In genomic region chr16:66735891-66736290, GRCh38 we compare ENCODE assay signal across 33 cellular contexts. TPM values are rescaled to one million over a fixed set of nuclear protein-coding genes. Genes with fewer than 3 reads are reported as not detected.
DNase-seq lines count a peak whose midpoint lies in the region; ATAC-seq, FAIRE-seq and TF ChIP-seq lines count a peak whose summit lies in the region.
"Had no signal": no experiment of that assay in that cellular context is flagged by ENCODE, and none has a peak within 500 bp of the region (broad histone marks: within the 10 kb centered on the region; RNA-seq: fewer than 3 reads in every experiment).

No MANE protein-coding gene starts in this region.

- intact Hi-C loops in HCT116 (cut with micrococcal nuclease) = no loop called here
- intact Hi-C loops in vagina (cut with DNase I) = no loop called here

- H3K4me1 Mint-ChIP-seq in activated naive CD8-positive, alpha-beta T cell (ENCODE audit: low read depth) = peaks cover 13% of the 10 kb centered on the region
- peaks cover 9% of the 10 kb centered on the region for H3K4me1 Mint-ChIP-seq in activated naive CD8-positive, alpha-beta T cell treated with anti-CD3 and anti-CD28 coated beads for 36 hours
- peaks cover 18% of the 10 kb centered on the region for H3K4me1 Mint-ChIP-seq in astrocyte (ENCODE audit: low read depth, unreplicated experiment)
- peaks cover 11% of the 10 kb centered on the region for H3K4me1 Mint-ChIP-seq in nephron progenitor cell
- H3K4me1 Mint-ChIP-seq: neural progenitor cell had no signal

- no peak for FAIRE-seq in astrocyte (lab: Jason Lieb, UNC)
- FAIRE-seq: colon, GM12891, pancreas had no signal

- H3K9ac ChIP-seq in HCT116 (ENCODE audit: low read length) = peak overlapping the region; percentile 9; the same call in 1 of the 2 replicates
- H3K9ac ChIP-seq in astrocyte (ENCODE audit: low read length) = no peak overlapping the region
- H3K9ac ChIP-seq: neural progenitor cell had no signal

- TF ChIP-seq CTCF in HCT116 (IDR thresholded peaks at IDR 0.05 in 2 of 3, conservative IDR thresholded peaks at IDR 0.05 in 1 of 3; ENCODE audit: borderline replicate concordance in 1 of 3, insufficient read depth in 1 of 3, low read depth in 2 of 3, low read length in 2 of 3) = no peak
- no peak for TF ChIP-seq CTCF in astrocyte (IDR thresholded peaks at IDR 0.05; ENCODE audit: insufficient read depth, low read depth, low read length)
- TF ChIP-seq CTCF in nephron progenitor cell (IDR thresholded peaks at IDR 0.05) = no peak
- no peak for TF ChIP-seq CTCF in coronary artery (IDR thresholded peaks at IDR 0.05)
- no peak for TF ChIP-seq CTCF in vagina (IDR thresholded peaks at IDR 0.05)

- no peak for TF ChIP-seq RAD21 in HCT116 (IDR thresholded peaks at IDR 0.05; ENCODE audit: low read depth)

- H3K27ac Mint-ChIP-seq in activated naive CD8-positive, alpha-beta T cell = peak overlapping the region; percentile 50
- H3K27ac Mint-ChIP-seq in activated naive CD8-positive, alpha-beta T cell treated with anti-CD3 and anti-CD28 coated beads for 36 hours = no peak overlapping the region
- peak overlapping the region; percentile 28 for H3K27ac Mint-ChIP-seq in astrocyte (ENCODE audit: unreplicated experiment)
- peak overlapping the region; percentile 22 for H3K27ac Mint-ChIP-seq in nephron progenitor cell
- H3K27ac Mint-ChIP-seq: activated T-helper 17 cell treated with anti-CD3 and anti-CD28 coated beads, Interleukin-2, amount 50 U/mL, for 72 hours; neural progenitor cell had no signal

- ATAC-seq in HCT116 (peak; percentile 58), GM19328 (IDR thresholded peaks at IDR 0.05; ENCODE audit: unreplicated experiment) (no peak)
- ATAC-seq: activated T-helper 17 cell treated with anti-CD3 and anti-CD28 coated beads, Interleukin-2, amount 50 U/mL, for 72 hours; pancreas had no signal

- RAD21 ChIA-PET in HCT116 (lab: Charles Lee; ENCODE audit: low non-redundant PET in 1 of 2, low total read pairs in 2 of 2, uncharacterized antibody in 2 of 2, unreplicated experiment in 2 of 2) = no interaction called here

- H3K27me3 ChIP-seq in HCT116 (ENCODE audit: insufficient read depth, low read length) = no peaks in the 10 kb centered on the region
- H3K27me3 ChIP-seq in astrocyte (ENCODE audit: insufficient read depth, low read length) = no peaks in the 10 kb centered on the region
- H3K27me3 ChIP-seq in vagina = no peaks in the 10 kb centered on the region
- H3K27me3 ChIP-seq: BE2C, neural progenitor cell, pancreas, Peyer's patch, SJCRH30, tibial artery had no signal

- DNase-seq in activated naive CD8-positive, alpha-beta T cell treated with anti-CD3 and anti-CD28 coated beads for 36 hours = no peak
- DNase-seq in HCT116 (ENCODE audit: low read depth, low spot score) (no peak), astrocyte (ENCODE audit: low read depth) (no peak), nephron progenitor cell (no peak), coronary artery (ENCODE audit: low spot score) (no peak), vagina (ENCODE audit: extremely low spot score in 2 of 2) (no peak)
- DNase-seq: activated CD4-positive, alpha-beta T cell treated with anti-CD3 and anti-CD28 coated beads for 48 hours; activated naive CD4-positive, alpha-beta T cell treated with anti-CD3 and anti-CD28 coated beads, Interleukin-2, amount 50 U/mL, for 16 hours; amygdala; BE2C; effector CD8-positive, alpha-beta T cell; EL; H7; Kasumi-1; left ventricle myocardium inferior; mesendoderm; MV-4-11; NCI-H1436; NCI-H226; NCI-H69; pancreas; Peyer's patch; SJCRH30; T-helper 9 cell; tibial artery; WERI-Rb-1 had no signal

- H3K9me3 Mint-ChIP-seq in activated naive CD8-positive, alpha-beta T cell (ENCODE audit: low read depth) = no peaks in the 10 kb centered on the region
- no peaks in the 10 kb centered on the region for H3K9me3 Mint-ChIP-seq in activated naive CD8-positive, alpha-beta T cell treated with anti-CD3 and anti-CD28 coated beads for 36 hours
- H3K9me3 Mint-ChIP-seq in astrocyte (ENCODE audit: unreplicated experiment) (no peaks in the 10 kb centered on the region), nephron progenitor cell (no peaks in the 10 kb centered on the region)
- H3K9me3 Mint-ChIP-seq: activated T-helper 17 cell treated with anti-CD3 and anti-CD28 coated beads, Interleukin-2, amount 50 U/mL, for 72 hours; neural progenitor cell had no signal

- H3K4me1 ChIP-seq in HCT116 (ENCODE audit: control insufficient read depth in 1 of 2, insufficient read depth in 2 of 2, low read length in 2 of 2) (peaks cover 15 to 26% of the 10 kb centered on the region in 2 experiments), astrocyte (ENCODE audit: insufficient read depth, low read length) (peaks cover 18% of the 10 kb centered on the region), vagina (peaks cover 22% of the 10 kb centered on the region)

- peak overlapping the region; percentile 20 for H3K4me2 ChIP-seq in HCT116 (ENCODE audit: low read length)
- H3K4me2 ChIP-seq in astrocyte (ENCODE audit: low read length) = no peak overlapping the region
- H3K4me2 ChIP-seq: neural progenitor cell had no signal

- CTCF ChIA-PET in HCT116 (lab: Charles Lee) = interaction anchor here (1.3 to 2.1 kb wide), 3 partner anchors 8 to 137 kb away, joined by 3 to 11 read pairs (median 5); partner anchors contain the start of gene DYNC1LI2

- H2AFZ ChIP-seq in HCT116 (ENCODE audit: low read depth, low read length, poor library complexity, severe bottlenecking) (no peak overlapping the region), astrocyte (ENCODE audit: low read depth, low read length) (no peak overlapping the region)
- H2AFZ ChIP-seq: neural progenitor cell had no signal

- TF ChIP-seq POLR2A in HCT116 (IDR thresholded peaks at IDR 0.05; ENCODE audit: borderline replicate concordance, extremely low read depth, insufficient read depth, insufficient read length) = no peak
- TF ChIP-seq POLR2A in vagina (IDR thresholded peaks at IDR 0.05) = no peak

- BruUV-seq in HCT116 (replicated peaks; lab: Mats Ljungman, UMichigan) = no TSS peak

- peaks cover 46 to 53% of the 10 kb centered on the region in 2 experiments for H3K36me3 ChIP-seq in HCT116 (ENCODE audit: control insufficient read depth in 1 of 2, insufficient read depth in 2 of 2, low read length in 2 of 2)
- peaks cover 71% of the 10 kb centered on the region for H3K36me3 ChIP-seq in astrocyte (ENCODE audit: insufficient read depth, low read length)
- H3K36me3 ChIP-seq in vagina = peaks cover 3 to 68% of the 10 kb centered on the region in 2 donors

- H3K27ac ChIP-seq in HCT116 (ENCODE audit: low read depth, low read length) (peak overlapping the region; percentile 29; the same call in 1 of the 2 replicates), astrocyte (ENCODE audit: low read depth, low read length) (no peak overlapping the region), coronary artery (no peak overlapping the region), vagina (no peak overlapping the region)
- H3K27ac ChIP-seq: left ventricle myocardium inferior, neural progenitor cell, pancreas, Peyer's patch, SJCRH30, skin epidermis, tibial artery, WERI-Rb-1 had no signal

- H3K4me3 ChIP-seq in HCT116 (replicated peaks in 1 of 2; ENCODE audit: low read depth in 1 of 2, low read length in 2 of 2) = no peak overlapping the region
- no peak overlapping the region for H3K4me3 ChIP-seq in astrocyte (ENCODE audit: insufficient read depth, low read depth, low read length)
- H3K4me3 ChIP-seq in coronary artery = no peak overlapping the region
- no peak overlapping the region for H3K4me3 ChIP-seq in vagina
- H3K4me3 ChIP-seq: left ventricle myocardium inferior, neural progenitor cell, pancreas, Peyer's patch, SJCRH30, skin epidermis, tibial artery had no signal

- peaks cover 44% of the 10 kb centered on the region for H3K79me2 ChIP-seq in HCT116 (ENCODE audit: insufficient read depth, low read length)
- peaks cover 61% of the 10 kb centered on the region for H3K79me2 ChIP-seq in astrocyte (ENCODE audit: insufficient read depth, low read length)

- no peaks in the 10 kb centered on the region for H3K9me2 ChIP-seq in HCT116 (ENCODE audit: insufficient read depth)

- H3K9me3 ChIP-seq in HCT116 (ENCODE audit: control insufficient read depth in 1 of 2, insufficient read depth in 1 of 2, low read depth in 1 of 2, low read length in 2 of 2) = no peaks in the 10 kb centered on the region
- no peaks in the 10 kb centered on the region for H3K9me3 ChIP-seq in astrocyte (ENCODE audit: insufficient read depth, low read depth, low read length)
- H3K9me3 ChIP-seq in vagina = no peaks in the 10 kb centered on the region
- H3K9me3 ChIP-seq: BE2C, left ventricle myocardium inferior, pancreas, Peyer's patch, SJCRH30, tibial artery had no signal

- H3K36me3 Mint-ChIP-seq in activated naive CD8-positive, alpha-beta T cell = peaks cover 7% of the 10 kb centered on the region
- H3K36me3 Mint-ChIP-seq in activated naive CD8-positive, alpha-beta T cell treated with anti-CD3 and anti-CD28 coated beads for 36 hours = peaks cover 12% of the 10 kb centered on the region
- H3K36me3 Mint-ChIP-seq in astrocyte (ENCODE audit: low read depth, unreplicated experiment) = peaks cover 36% of the 10 kb centered on the region
- H3K36me3 Mint-ChIP-seq in nephron progenitor cell (ENCODE audit: low read depth) = peaks cover 83% of the 10 kb centered on the region

- H3K27me3 Mint-ChIP-seq in activated naive CD8-positive, alpha-beta T cell = no peaks in the 10 kb centered on the region
- H3K27me3 Mint-ChIP-seq in activated naive CD8-positive, alpha-beta T cell treated with anti-CD3 and anti-CD28 coated beads for 36 hours = no peaks in the 10 kb centered on the region
- H3K27me3 Mint-ChIP-seq in astrocyte (ENCODE audit: low read depth, unreplicated experiment) (no peaks in the 10 kb centered on the region), nephron progenitor cell (ENCODE audit: low read depth, poor library complexity) (peaks cover 2% of the 10 kb centered on the region)
- H3K27me3 Mint-ChIP-seq: activated T-helper 17 cell treated with anti-CD3 and anti-CD28 coated beads, Interleukin-2, amount 50 U/mL, for 72 hours had no signal

- POLR2A ChIA-PET in HCT116 (lab: Charles Lee) = no interaction called here

- H3K4me3 Mint-ChIP-seq in activated naive CD8-positive, alpha-beta T cell = no peak overlapping the region
- H3K4me3 Mint-ChIP-seq in activated naive CD8-positive, alpha-beta T cell treated with anti-CD3 and anti-CD28 coated beads for 36 hours = no peak overlapping the region
- H3K4me3 Mint-ChIP-seq in astrocyte (ENCODE audit: unreplicated experiment) (peak overlapping the region; percentile 50), nephron progenitor cell (no peak overlapping the region)
- H3K4me3 Mint-ChIP-seq: activated T-helper 17 cell treated with anti-CD3 and anti-CD28 coated beads, Interleukin-2, amount 50 U/mL, for 72 hours; neural progenitor cell had no signal

- H4K20me1 ChIP-seq in HCT116 (ENCODE audit: insufficient read depth) (peaks cover 5% of the 10 kb centered on the region; the same call in 1 of the 2 replicates), astrocyte (ENCODE audit: insufficient read depth, low read length) (peaks cover 73% of the 10 kb centered on the region)

RNA-seq across cellular contexts. Expression of gene DYNC1LI2, which starts 15.5 kb away (rescaled TPM):
- 10 to 100 TPM; 38.8 to 41.1 TPM for total RNA-seq in activated naive CD8-positive, alpha-beta T cell treated with anti-CD3 and anti-CD28 coated beads for 36 hours
- total RNA-seq in HCT116 (2021; ENCODE audit: unreplicated experiment) (92.8 TPM), astrocyte (133 and 150 TPM in 2 replicates), vagina (149 TPM)
- polyA plus RNA-seq in HCT116 (2012) = 33.8 and 38.5 TPM in 2 replicates

RNA-seq across cellular contexts. Expression of gene CMTM4, which starts 39.3 kb away (rescaled TPM):
- 1 to 10 TPM; 2.4 to 2.8 TPM for total RNA-seq in activated naive CD8-positive, alpha-beta T cell treated with anti-CD3 and anti-CD28 coated beads for 36 hours
- total RNA-seq in HCT116 (2021; ENCODE audit: unreplicated experiment) (77.8 TPM), astrocyte (20.2 and 20.9 TPM in 2 replicates), vagina (15.7 TPM)
- 35.7 and 42.5 TPM in 2 replicates for polyA plus RNA-seq in HCT116 (2012)
